1 cellular context compared by ENCODE assay signal in the genomic region with DNA sequence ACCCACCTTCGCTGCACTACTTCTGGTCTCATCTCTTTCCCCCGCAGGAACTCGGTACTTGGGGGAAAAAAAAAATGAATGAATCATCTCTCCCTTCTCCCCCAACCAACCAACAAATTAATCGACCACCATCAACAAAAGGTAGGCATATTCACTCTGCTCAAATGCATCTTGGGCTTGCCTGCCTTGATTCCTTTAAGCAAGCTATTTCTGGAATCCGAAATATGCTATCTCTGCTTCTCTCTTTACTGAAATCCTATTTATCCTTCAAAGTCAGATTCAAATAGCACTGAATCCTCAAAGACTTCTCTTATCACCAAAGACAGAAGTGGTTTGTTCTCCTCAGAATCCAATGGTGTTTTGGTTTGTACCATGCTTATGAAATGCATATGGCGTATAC.
TF ChIP-seq lines count a peak whose summit lies in the region.

No MANE protein-coding gene starts in this region.

TF ChIP-seq in GM23338, 12 proteins besides CTCF, POLR2A, EP300 and RAD21 (continued from another document):
- TF ChIP-seq, protein P1, sequence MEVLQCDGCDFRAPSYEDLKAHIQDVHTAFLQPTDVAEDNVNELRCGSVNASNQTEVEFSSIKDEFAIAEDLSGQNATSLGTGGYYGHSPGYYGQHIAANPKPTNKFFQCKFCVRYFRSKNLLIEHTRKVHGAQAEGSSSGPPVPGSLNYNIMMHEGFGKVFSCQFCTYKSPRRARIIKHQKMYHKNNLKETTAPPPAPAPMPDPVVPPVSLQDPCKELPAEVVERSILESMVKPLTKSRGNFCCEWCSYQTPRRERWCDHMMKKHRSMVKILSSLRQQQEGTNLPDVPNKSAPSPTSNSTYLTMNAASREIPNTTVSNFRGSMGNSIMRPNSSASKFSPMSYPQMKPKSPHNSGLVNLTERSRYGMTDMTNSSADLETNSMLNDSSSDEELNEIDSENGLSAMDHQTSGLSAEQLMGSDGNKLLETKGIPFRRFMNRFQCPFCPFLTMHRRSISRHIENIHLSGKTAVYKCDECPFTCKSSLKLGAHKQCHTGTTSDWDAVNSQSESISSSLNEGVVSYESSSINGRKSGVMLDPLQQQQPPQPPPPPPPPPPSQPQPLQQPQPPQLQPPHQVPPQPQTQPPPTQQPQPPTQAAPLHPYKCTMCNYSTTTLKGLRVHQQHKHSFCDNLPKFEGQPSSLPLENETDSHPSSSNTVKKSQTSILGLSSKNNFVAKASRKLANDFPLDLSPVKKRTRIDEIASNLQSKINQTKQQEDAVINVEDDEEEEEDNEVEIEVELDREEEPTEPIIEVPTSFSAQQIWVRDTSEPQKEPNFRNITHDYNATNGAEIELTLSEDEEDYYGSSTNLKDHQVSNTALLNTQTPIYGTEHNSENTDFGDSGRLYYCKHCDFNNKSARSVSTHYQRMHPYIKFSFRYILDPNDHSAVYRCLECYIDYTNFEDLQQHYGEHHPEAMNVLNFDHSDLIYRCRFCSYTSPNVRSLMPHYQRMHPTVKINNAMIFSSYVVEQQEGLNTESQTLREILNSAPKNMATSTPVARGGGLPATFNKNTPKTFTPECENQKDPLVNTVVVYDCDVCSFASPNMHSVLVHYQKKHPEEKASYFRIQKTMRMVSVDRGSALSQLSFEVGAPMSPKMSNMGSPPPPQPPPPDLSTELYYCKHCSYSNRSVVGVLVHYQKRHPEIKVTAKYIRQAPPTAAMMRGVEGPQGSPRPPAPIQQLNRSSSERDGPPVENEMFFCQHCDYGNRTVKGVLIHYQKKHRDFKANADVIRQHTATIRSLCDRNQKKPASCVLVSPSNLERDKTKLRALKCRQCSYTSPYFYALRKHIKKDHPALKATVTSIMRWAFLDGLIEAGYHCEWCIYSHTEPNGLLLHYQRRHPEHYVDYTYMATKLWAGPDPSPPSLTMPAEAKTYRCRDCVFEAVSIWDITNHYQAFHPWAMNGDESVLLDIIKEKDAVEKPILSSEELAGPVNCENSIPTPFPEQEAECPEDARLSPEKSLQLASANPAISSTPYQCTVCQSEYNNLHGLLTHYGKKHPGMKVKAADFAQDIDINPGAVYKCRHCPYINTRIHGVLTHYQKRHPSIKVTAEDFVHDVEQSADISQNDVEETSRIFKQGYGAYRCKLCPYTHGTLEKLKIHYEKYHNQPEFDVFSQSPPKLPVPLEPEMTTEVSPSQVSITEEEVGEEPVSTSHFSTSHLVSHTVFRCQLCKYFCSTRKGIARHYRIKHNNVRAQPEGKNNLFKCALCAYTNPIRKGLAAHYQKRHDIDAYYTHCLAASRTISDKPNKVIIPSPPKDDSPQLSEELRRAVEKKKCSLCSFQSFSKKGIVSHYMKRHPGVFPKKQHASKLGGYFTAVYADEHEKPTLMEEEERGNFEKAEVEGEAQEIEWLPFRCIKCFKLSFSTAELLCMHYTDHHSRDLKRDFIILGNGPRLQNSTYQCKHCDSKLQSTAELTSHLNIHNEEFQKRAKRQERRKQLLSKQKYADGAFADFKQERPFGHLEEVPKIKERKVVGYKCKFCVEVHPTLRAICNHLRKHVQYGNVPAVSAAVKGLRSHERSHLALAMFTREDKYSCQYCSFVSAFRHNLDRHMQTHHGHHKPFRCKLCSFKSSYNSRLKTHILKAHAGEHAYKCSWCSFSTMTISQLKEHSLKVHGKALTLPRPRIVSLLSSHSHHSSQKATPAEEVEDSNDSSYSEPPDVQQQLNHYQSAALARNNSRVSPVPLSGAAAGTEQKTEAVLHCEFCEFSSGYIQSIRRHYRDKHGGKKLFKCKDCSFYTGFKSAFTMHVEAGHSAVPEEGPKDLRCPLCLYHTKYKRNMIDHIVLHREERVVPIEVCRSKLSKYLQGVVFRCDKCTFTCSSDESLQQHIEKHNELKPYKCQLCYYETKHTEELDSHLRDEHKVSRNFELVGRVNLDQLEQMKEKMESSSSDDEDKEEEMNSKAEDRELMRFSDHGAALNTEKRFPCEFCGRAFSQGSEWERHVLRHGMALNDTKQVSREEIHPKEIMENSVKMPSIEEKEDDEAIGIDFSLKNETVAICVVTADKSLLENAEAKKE (CRISPR knock-in tag; IDR thresholded peaks at IDR 0.05): no peak
- no peak for TF ChIP-seq EZH2phosphoT487 (IDR thresholded peaks at IDR 0.05; ENCODE audit: unreplicated experiment)
- TF ChIP-seq ZNF331 (CRISPR knock-in tag; IDR thresholded peaks at IDR 0.05; ENCODE audit: low read depth): no peak
- no peak for TF ChIP-seq REST (IDR thresholded peaks at IDR 0.05; ENCODE audit: unreplicated experiment)
- TF ChIP-seq CREB1 (CRISPR knock-in tag; IDR thresholded peaks at IDR 0.05; ENCODE audit: low read depth): no peak
- TF ChIP-seq NANOG (IDR thresholded peaks at IDR 0.05; ENCODE audit: borderline replicate concordance): no peak
